Comparison of ENCODE assay signal across 28 cellular contexts in the genomic region with DNA sequence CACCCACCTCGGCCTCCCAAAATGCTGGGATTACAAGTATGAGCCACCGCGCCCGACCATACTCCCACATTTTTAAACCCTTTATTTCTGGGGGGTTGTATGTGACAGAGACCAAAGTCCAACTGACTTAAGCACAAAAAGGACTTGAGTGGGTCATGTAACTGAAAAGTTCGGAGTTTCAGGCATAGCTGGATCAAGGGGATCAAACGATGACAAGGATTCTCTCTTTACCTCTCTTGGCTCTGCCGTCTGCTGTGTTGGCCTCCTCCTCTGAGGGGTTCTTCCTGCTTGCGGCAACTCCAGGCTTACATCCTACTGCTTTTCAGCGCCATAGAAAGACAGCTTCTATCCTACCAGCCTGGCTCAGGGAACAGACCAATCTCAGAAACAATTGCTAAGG.
"Had no signal": no experiment of that assay in that cellular context is flagged by ENCODE, and none has a peak within 500 bp of the region (broad histone marks: within the 10 kb centered on the region; RNA-seq: fewer than 3 reads in every experiment).

No MANE protein-coding gene starts in this region.

- H3K27me3 ChIP-seq: pancreas, testis, transverse colon, uterus had no signal

- H3K4me1 ChIP-seq: prostate gland, suprapubic skin, uterus had no signal

- H3K4me3 ChIP-seq: pancreas, prostate gland, skin epidermis, smooth muscle cell, spleen, suprapubic skin, testis, tibial artery, transverse colon, upper lobe of right lung, uterus had no signal

- H3K27ac Mint-ChIP-seq: stimulated activated memory B cell treated with anti-CD40 and anti-IgM and Interleukin-4, amounts not matched to agents 10 μg/mL and 1 μg/mL and 100 μg/mL, for 72 hours; type B pancreatic cell had no signal

- H3K27ac ChIP-seq: neutrophil, pancreas, prostate gland, skin epidermis, spleen, suprapubic skin, testis, tibial artery, transverse colon, upper lobe of right lung, uterus had no signal

- H3K36me3 ChIP-seq: neutrophil, pancreas, prostate gland, spleen, suprapubic skin, tibial artery, transverse colon, upper lobe of right lung, uterus had no signal

- DNase-seq: naive thymus-derived CD4-positive, alpha-beta T cell; natural killer cell; nucleus accumbens; pancreas; right cardiac atrium; spleen; stimulated activated CD4-positive, alpha-beta T cell treated with anti-CD3 and anti-CD28 coated beads, Interleukin-12 subunit alpha, Interleukin-12 subunit beta, amount 100 ng/mL, for 4 hours; stimulated activated CD4-positive, alpha-beta T cell treated with anti-CD3 and anti-CD28 coated beads, Interleukin-1b, Interleukin-23, amount 100 ng/mL, for 48 hours; stimulated activated CD4-positive, alpha-beta T cell treated with anti-CD3 and anti-CD28 coated beads, Interleukin-4, amount 100 ng/mL, for 1 hour; stimulated activated CD4-positive, alpha-beta T cell treated with anti-CD3 and anti-CD28 coated beads, Interleukin-4, amount 100 ng/mL, for 4 hours; stimulated activated CD8-positive, alpha-beta memory T cell treated with anti-CD3 and anti-CD28 coated beads, Interleukin-4, amount 100 ng/mL, for 48 hours; stimulated activated naive CD4-positive, alpha-beta T cell; stimulated activated naive CD8-positive, alpha-beta T cell treated with anti-CD3 and anti-CD28 coated beads, Interleukin-15, amount 100 ng/mL, for 72 hours; stimulated activated naive CD8-positive, alpha-beta T cell treated with anti-CD3 and anti-CD28 coated beads, Interleukin-15, Interleukin-2, amounts not matched to agents 100 U/mL and 50 U/mL, for 24 hours; testis; tibial artery; transverse colon; upper lobe of right lung; uterus had no signal

- H3K9me3 ChIP-seq: neutrophil, pancreas, prostate gland, spleen, suprapubic skin, testis, tibial artery, transverse colon, upper lobe of right lung, uterus had no signal

- H3K36me3 Mint-ChIP-seq: naive thymus-derived CD4-positive, alpha-beta T cell; natural killer cell; stimulated activated memory B cell treated with anti-CD40 and anti-IgM and Interleukin-4, amounts not matched to agents 10 μg/mL and 1 μg/mL and 100 μg/mL, for 72 hours; type B pancreatic cell had no signal

- H3K9me3 Mint-ChIP-seq: natural killer cell; nephron; stimulated activated memory B cell treated with anti-CD40 and anti-IgM and Interleukin-4, amounts not matched to agents 10 μg/mL and 1 μg/mL and 100 μg/mL, for 72 hours; stimulated activated naive CD8-positive, alpha-beta T cell treated with anti-CD3 and anti-CD28 coated beads, Interleukin-15, amount 100 ng/mL, for 72 hours; type B pancreatic cell had no signal

- ATAC-seq: naive thymus-derived CD4-positive, alpha-beta T cell; natural killer cell; pancreas; right cardiac atrium; sciatic nerve; stimulated activated memory B cell treated with anti-CD40 and anti-IgM and Interleukin-4, amounts not matched to agents 10 μg/mL and 1 μg/mL and 100 μg/mL, for 72 hours; stimulated activated naive CD8-positive, alpha-beta T cell treated with anti-CD3 and anti-CD28 coated beads, Interleukin-15, amount 100 ng/mL, for 72 hours; upper lobe of right lung had no signal

- H3K4me2 ChIP-seq: smooth muscle cell had no signal

- H3K27me3 Mint-ChIP-seq: naive thymus-derived CD4-positive, alpha-beta T cell; stimulated activated naive CD8-positive, alpha-beta T cell treated with anti-CD3 and anti-CD28 coated beads, Interleukin-15, amount 100 ng/mL, for 72 hours; type B pancreatic cell had no signal

- FAIRE-seq: pancreas had no signal

- H3K4me3 Mint-ChIP-seq: naive thymus-derived CD4-positive, alpha-beta T cell; natural killer cell; nephron; stimulated activated memory B cell treated with anti-CD40 and anti-IgM and Interleukin-4, amounts not matched to agents 10 μg/mL and 1 μg/mL and 100 μg/mL, for 72 hours; stimulated activated naive CD8-positive, alpha-beta T cell treated with anti-CD3 and anti-CD28 coated beads, Interleukin-15, amount 100 ng/mL, for 72 hours; type B pancreatic cell had no signal
